Comparison of ENCODE assay signal across 1 cellular context in the genomic region with DNA sequence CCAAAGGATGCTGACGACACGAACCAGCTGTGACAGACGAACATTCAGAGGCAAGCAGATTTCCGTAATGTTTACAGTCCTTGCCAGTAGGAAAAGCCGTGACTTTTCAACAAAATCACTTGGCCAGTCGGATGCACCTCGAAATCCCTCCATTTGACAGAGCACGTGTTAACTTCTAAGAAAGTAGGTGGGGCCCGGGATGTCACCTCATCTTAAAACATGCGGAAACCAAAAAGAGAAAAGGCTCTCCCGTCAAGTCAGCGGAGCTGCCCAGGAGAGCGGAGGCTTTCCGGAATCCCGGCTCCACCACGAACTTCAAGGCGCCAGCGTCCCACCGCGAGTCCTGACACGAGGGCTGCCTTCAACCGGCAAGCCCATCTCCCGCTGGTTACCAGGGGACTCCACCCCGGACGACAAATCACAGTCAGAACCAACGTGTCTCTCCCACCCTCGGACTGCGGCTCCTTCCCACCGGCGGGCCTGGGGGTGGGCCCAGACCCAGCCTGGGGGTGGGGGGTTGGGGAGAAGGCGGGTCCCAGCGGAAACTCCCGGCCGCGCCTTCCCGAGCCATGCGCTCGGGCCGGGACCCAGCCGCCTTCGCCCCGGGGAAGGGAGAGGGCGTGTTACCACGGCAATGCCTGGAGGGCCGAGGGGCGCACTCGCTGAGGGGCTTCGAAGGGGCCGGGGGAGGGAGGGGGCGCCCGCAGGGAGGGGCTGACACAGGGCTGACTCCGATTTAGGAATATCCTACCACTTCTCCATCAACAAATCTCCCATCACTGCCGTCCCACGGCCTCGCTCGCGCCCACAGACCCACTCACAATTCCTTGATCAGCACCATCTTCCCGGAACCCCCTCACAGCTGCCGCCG.
TF ChIP-seq lines count a peak whose summit lies in the region.

No MANE protein-coding gene starts in this region.

TF ChIP-seq in K562, 482 proteins besides CTCF, POLR2A, EP300 and RAD21 (continued from another document and continues in another):
- TF ChIP-seq TRIM28 (IDR thresholded peaks at IDR 0.05), result no peak
- TF ChIP-seq ZNF830 (CRISPR knock-in tag; IDR thresholded peaks at IDR 0.05), result no peak
- TF ChIP-seq ZNF57 (CRISPR knock-in tag; IDR thresholded peaks at IDR 0.05), result no peak
- no peak for TF ChIP-seq FUS (optimal IDR thresholded peaks at IDR 0.05; ENCODE audit: low read depth, low read length)
- TF ChIP-seq GTF2E2 (tag; IDR thresholded peaks at IDR 0.05), result no peak
- peak in 1 of 2 experiments; percentile 80 for TF ChIP-seq E2F6 (IDR thresholded peaks at IDR 0.05; ENCODE audit: borderline replicate concordance in 1 of 2, extremely low read depth in 1 of 2, insufficient read depth in 1 of 2, insufficient read length in 1 of 2, low read depth in 1 of 2, low read length in 1 of 2, poor library complexity in 1 of 2, severe bottlenecking in 1 of 2)
- no peak for TF ChIP-seq ZNF77 (CRISPR knock-in tag; IDR thresholded peaks at IDR 0.05)
- no peak for TF ChIP-seq DIDO1 (tag; IDR thresholded peaks at IDR 0.05; ENCODE audit: low read depth)
- TF ChIP-seq EP400 (IDR thresholded peaks at IDR 0.05), result peak; percentile 65
- no peak for TF ChIP-seq MTA2 (IDR thresholded peaks at IDR 0.05; ENCODE audit: low read depth)
- no peak for TF ChIP-seq ZZZ3 (IDR thresholded peaks at IDR 0.05)
- no peak for TF ChIP-seq KAT7 (CRISPR knock-in tag; IDR thresholded peaks at IDR 0.05; ENCODE audit: borderline replicate concordance)
- TF ChIP-seq, protein P1, sequence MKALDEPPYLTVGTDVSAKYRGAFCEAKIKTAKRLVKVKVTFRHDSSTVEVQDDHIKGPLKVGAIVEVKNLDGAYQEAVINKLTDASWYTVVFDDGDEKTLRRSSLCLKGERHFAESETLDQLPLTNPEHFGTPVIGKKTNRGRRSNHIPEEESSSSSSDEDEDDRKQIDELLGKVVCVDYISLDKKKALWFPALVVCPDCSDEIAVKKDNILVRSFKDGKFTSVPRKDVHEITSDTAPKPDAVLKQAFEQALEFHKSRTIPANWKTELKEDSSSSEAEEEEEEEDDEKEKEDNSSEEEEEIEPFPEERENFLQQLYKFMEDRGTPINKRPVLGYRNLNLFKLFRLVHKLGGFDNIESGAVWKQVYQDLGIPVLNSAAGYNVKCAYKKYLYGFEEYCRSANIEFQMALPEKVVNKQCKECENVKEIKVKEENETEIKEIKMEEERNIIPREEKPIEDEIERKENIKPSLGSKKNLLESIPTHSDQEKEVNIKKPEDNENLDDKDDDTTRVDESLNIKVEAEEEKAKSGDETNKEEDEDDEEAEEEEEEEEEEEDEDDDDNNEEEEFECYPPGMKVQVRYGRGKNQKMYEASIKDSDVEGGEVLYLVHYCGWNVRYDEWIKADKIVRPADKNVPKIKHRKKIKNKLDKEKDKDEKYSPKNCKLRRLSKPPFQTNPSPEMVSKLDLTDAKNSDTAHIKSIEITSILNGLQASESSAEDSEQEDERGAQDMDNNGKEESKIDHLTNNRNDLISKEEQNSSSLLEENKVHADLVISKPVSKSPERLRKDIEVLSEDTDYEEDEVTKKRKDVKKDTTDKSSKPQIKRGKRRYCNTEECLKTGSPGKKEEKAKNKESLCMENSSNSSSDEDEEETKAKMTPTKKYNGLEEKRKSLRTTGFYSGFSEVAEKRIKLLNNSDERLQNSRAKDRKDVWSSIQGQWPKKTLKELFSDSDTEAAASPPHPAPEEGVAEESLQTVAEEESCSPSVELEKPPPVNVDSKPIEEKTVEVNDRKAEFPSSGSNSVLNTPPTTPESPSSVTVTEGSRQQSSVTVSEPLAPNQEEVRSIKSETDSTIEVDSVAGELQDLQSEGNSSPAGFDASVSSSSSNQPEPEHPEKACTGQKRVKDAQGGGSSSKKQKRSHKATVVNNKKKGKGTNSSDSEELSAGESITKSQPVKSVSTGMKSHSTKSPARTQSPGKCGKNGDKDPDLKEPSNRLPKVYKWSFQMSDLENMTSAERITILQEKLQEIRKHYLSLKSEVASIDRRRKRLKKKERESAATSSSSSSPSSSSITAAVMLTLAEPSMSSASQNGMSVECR (CRISPR knock-in tag; IDR thresholded peaks at IDR 0.05), result peak; percentile 18; the same call in 1 of the 2 replicates
- TF ChIP-seq L3MBTL2 (IDR thresholded peaks at IDR 0.05), result peak; percentile 88
- no peak for TF ChIP-seq KDM2B (CRISPR knock-in tag; IDR thresholded peaks at IDR 0.05)
- TF ChIP-seq MTA1 (IDR thresholded peaks at IDR 0.05; ENCODE audit: borderline replicate concordance), result no peak
- TF ChIP-seq, protein P2, sequence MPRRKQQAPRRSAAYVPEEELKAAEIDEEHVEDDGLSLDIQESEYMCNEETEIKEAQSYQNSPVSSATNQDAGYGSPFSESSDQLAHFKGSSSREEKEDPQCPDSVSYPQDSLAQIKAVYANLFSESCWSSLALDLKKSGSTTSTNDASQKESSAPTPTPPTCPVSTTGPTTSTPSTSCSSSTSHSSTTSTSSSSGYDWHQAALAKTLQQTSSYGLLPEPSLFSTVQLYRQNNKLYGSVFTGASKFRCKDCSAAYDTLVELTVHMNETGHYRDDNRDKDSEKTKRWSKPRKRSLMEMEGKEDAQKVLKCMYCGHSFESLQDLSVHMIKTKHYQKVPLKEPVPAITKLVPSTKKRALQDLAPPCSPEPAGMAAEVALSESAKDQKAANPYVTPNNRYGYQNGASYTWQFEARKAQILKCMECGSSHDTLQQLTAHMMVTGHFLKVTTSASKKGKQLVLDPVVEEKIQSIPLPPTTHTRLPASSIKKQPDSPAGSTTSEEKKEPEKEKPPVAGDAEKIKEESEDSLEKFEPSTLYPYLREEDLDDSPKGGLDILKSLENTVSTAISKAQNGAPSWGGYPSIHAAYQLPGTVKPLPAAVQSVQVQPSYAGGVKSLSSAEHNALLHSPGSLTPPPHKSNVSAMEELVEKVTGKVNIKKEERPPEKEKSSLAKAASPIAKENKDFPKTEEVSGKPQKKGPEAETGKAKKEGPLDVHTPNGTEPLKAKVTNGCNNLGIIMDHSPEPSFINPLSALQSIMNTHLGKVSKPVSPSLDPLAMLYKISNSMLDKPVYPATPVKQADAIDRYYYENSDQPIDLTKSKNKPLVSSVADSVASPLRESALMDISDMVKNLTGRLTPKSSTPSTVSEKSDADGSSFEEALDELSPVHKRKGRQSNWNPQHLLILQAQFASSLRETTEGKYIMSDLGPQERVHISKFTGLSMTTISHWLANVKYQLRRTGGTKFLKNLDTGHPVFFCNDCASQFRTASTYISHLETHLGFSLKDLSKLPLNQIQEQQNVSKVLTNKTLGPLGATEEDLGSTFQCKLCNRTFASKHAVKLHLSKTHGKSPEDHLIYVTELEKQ (CRISPR knock-in tag; IDR thresholded peaks at IDR 0.05), result no peak
- TF ChIP-seq, protein P3, sequence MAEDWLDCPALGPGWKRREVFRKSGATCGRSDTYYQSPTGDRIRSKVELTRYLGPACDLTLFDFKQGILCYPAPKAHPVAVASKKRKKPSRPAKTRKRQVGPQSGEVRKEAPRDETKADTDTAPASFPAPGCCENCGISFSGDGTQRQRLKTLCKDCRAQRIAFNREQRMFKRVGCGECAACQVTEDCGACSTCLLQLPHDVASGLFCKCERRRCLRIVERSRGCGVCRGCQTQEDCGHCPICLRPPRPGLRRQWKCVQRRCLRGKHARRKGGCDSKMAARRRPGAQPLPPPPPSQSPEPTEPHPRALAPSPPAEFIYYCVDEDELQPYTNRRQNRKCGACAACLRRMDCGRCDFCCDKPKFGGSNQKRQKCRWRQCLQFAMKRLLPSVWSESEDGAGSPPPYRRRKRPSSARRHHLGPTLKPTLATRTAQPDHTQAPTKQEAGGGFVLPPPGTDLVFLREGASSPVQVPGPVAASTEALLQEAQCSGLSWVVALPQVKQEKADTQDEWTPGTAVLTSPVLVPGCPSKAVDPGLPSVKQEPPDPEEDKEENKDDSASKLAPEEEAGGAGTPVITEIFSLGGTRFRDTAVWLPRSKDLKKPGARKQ (CRISPR knock-in tag; IDR thresholded peaks at IDR 0.05), result no peak
- TF ChIP-seq, protein P4, sequence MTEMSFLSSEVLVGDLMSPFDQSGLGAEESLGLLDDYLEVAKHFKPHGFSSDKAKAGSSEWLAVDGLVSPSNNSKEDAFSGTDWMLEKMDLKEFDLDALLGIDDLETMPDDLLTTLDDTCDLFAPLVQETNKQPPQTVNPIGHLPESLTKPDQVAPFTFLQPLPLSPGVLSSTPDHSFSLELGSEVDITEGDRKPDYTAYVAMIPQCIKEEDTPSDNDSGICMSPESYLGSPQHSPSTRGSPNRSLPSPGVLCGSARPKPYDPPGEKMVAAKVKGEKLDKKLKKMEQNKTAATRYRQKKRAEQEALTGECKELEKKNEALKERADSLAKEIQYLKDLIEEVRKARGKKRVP (CRISPR knock-in tag; IDR thresholded peaks at IDR 0.05), result no peak
- no peak; the same call in 1 of the 2 replicates for TF ChIP-seq TFAP4 (CRISPR knock-in tag; IDR thresholded peaks at IDR 0.05; ENCODE audit: borderline replicate concordance)
- no peak for TF ChIP-seq MYBL2 (IDR thresholded peaks at IDR 0.05; ENCODE audit: low read depth)
- TF ChIP-seq MYBL2 (CRISPR knock-in tag; IDR thresholded peaks at IDR 0.05; ENCODE audit: borderline replicate concordance), result no peak
- 0 out of 4 replicates have a peak, but pooled peaks of 1 of the 2 experiments have one; percentile 68 for TF ChIP-seq KDM4B (IDR thresholded peaks at IDR 0.05; ENCODE audit: borderline replicate concordance in 2 of 2, low read depth in 1 of 2)
- TF ChIP-seq KHSRP (IDR thresholded peaks at IDR 0.05), result no peak
- no peak for TF ChIP-seq IRF2 (CRISPR knock-in tag; IDR thresholded peaks at IDR 0.05)
- TF ChIP-seq SFPQ (IDR thresholded peaks at IDR 0.05; ENCODE audit: low read depth, low read length), result no peak
